Comparison of ENCODE assay signal across 25 cellular contexts in genomic region chr2:128600606-128601297, GRCh38.
DNase-seq lines count a peak whose midpoint lies in the region; ATAC-seq and TF ChIP-seq lines count a peak whose summit lies in the region.
"Had no signal": no experiment of that assay in that cellular context is flagged by ENCODE, and none has a peak within 500 bp of the region (broad histone marks: within the 10 kb centered on the region; RNA-seq: fewer than 3 reads in every experiment).

No MANE protein-coding gene starts in this region.

- no peak overlapping the region for H3K27ac Mint-ChIP-seq in activated CD8-positive, alpha-beta memory T cell treated with anti-CD3 and anti-CD28 coated beads, Interleukin-2, amount 10 ng/mL, durations not matched to agents 7 days and 5 days
- peak overlapping the region in 1 of 3 experiments; percentile 47; a peak in 2 of 7 replicates for H3K27ac Mint-ChIP-seq in H9
- H3K27ac Mint-ChIP-seq in Calu3 (ENCODE audit: unreplicated experiment): no peak overlapping the region
- H3K27ac Mint-ChIP-seq: B cell had no signal

- H2AFZ ChIP-seq in H9 (ENCODE audit: low read length): no peak overlapping the region
- no peak overlapping the region for H2AFZ ChIP-seq in neuronal stem cell (ENCODE audit: low read length)

- H3K9me3 ChIP-seq in H9 (ENCODE audit: control insufficient read depth, low read depth, low read length) (no peaks in the 10 kb centered on the region), neuronal stem cell (replicated peaks in 1 of 2; ENCODE audit: control insufficient read depth in 2 of 2, insufficient read depth in 1 of 2, low read depth in 1 of 2, low read length in 2 of 2) (no peaks in the 10 kb centered on the region)
- no peaks in the 10 kb centered on the region for H3K9me3 ChIP-seq in effector memory CD4-positive, alpha-beta T cell (ENCODE audit: control insufficient read depth, low read length)
- H3K9me3 ChIP-seq: A549, adrenal gland, breast epithelium, colonic mucosa, neutrophil, psoas muscle, vagina had no signal

- no peak overlapping the region for H4K5ac ChIP-seq in H9 (ENCODE audit: insufficient read length, low read depth, low read length)

- H3K23ac ChIP-seq in H9 (ENCODE audit: insufficient read length, low read depth, low read length): no peak overlapping the region
- peak overlapping the region; percentile 0 for H3K23ac ChIP-seq in neuronal stem cell (ENCODE audit: low read depth, low read length, poor library complexity)

- H2BK20ac ChIP-seq in H9 (ENCODE audit: low read depth, low read length, poor library complexity, severe bottlenecking): no peak overlapping the region

- H3K9ac ChIP-seq in H9 (ENCODE audit: extremely low read depth, insufficient read length, low read length) (no peak overlapping the region), neuronal stem cell (ENCODE audit: low read depth, low read length, poor library complexity) (no peak overlapping the region)

- no peak overlapping the region for H3K4me3 Mint-ChIP-seq in activated CD8-positive, alpha-beta memory T cell treated with anti-CD3 and anti-CD28 coated beads, Interleukin-2, amount 10 ng/mL, durations not matched to agents 7 days and 5 days
- H3K4me3 Mint-ChIP-seq in H9: no peak overlapping the region
- no peak overlapping the region for H3K4me3 Mint-ChIP-seq in Calu3 (ENCODE audit: low read depth, unreplicated experiment)
- H3K4me3 Mint-ChIP-seq: B cell had no signal

- no peak for ATAC-seq in activated CD8-positive, alpha-beta memory T cell treated with anti-CD3 and anti-CD28 coated beads, Interleukin-2, amount 10 ng/mL, durations not matched to agents 7 days and 5 days
- ATAC-seq: A549, psoas muscle had no signal

- H3K23me2 ChIP-seq in H9 (ENCODE audit: insufficient read length, low read depth, low read length, poor library complexity, severe bottlenecking): no peaks in the 10 kb centered on the region

- no peaks in the 10 kb centered on the region for H4K20me1 ChIP-seq in H9 (ENCODE audit: control insufficient read depth, insufficient read depth, insufficient read length)

- H3K4me2 ChIP-seq in H9 (ENCODE audit: insufficient read depth, insufficient read length, low read length) (no peak overlapping the region), neuronal stem cell (ENCODE audit: insufficient read depth, low read length, poor library complexity, severe bottlenecking) (no peak overlapping the region)
- H3K4me2 ChIP-seq: A549 had no signal

- H3K4me1 ChIP-seq in H9 (ENCODE audit: insufficient read depth, low read length) (no peaks in the 10 kb centered on the region), neuronal stem cell (ENCODE audit: control insufficient read depth in 2 of 2, insufficient read depth in 1 of 2, low read depth in 1 of 2, low read length in 2 of 2) (peaks cover 1 to 25% of the 10 kb centered on the region in 2 donors)
- no peaks in the 10 kb centered on the region for H3K4me1 ChIP-seq in effector memory CD4-positive, alpha-beta T cell (ENCODE audit: control insufficient read depth, insufficient read depth, low read length, poor library complexity, severe bottlenecking)
- H3K4me1 ChIP-seq: A549, breast epithelium, colonic mucosa, psoas muscle, vagina had no signal

- H2AK5ac ChIP-seq in H9 (ENCODE audit: insufficient read length, low read length) (no peak overlapping the region), neuronal stem cell (ENCODE audit: low read depth, low read length) (peak overlapping the region; percentile 77)

- H3K79me1 ChIP-seq in H9 (ENCODE audit: insufficient read depth, low read depth, low read length, poor library complexity, severe bottlenecking) (no peaks in the 10 kb centered on the region), neuronal stem cell (ENCODE audit: low read depth, low read length) (no peaks in the 10 kb centered on the region)

- no peaks in the 10 kb centered on the region for H3K27me3 Mint-ChIP-seq in activated CD8-positive, alpha-beta memory T cell treated with anti-CD3 and anti-CD28 coated beads, Interleukin-2, amount 10 ng/mL, durations not matched to agents 7 days and 5 days
- no peaks in the 10 kb centered on the region; the same call in 1 of the 2 replicates for H3K27me3 Mint-ChIP-seq in H9 (ENCODE audit: low read depth)
- H3K27me3 Mint-ChIP-seq in Calu3 (ENCODE audit: unreplicated experiment): no peaks in the 10 kb centered on the region
- H3K27me3 Mint-ChIP-seq: B cell had no signal

- H3K36me3 Mint-ChIP-seq in activated CD8-positive, alpha-beta memory T cell treated with anti-CD3 and anti-CD28 coated beads, Interleukin-2, amount 10 ng/mL, durations not matched to agents 7 days and 5 days: no peaks in the 10 kb centered on the region
- H3K36me3 Mint-ChIP-seq in H9 (ENCODE audit: insufficient read depth in 1 of 3, low read depth in 3 of 3) (no peaks in the 10 kb centered on the region), Calu3 (ENCODE audit: insufficient read depth, unreplicated experiment) (no peaks in the 10 kb centered on the region)

- WGBS in H9 (ENCODE audit: extremely low coverage, insufficient read length, low lambda C conversion rate): no CpG with 5 or more reads among the region's 15 CpGs
- no CpG with 5 or more reads among the region's 15 CpGs for WGBS in neuronal stem cell (ENCODE audit: extremely low coverage in 2 of 2, insufficient read length in 2 of 2, insufficient replicate concordance in 1 of 2), 2 donors

- H3K18ac ChIP-seq in H9 (ENCODE audit: insufficient read length, low read depth, low read length) (no peak overlapping the region), neuronal stem cell (ENCODE audit: low read length) (peak overlapping the region; percentile 73)

- H2BK5ac ChIP-seq in H9 (ENCODE audit: insufficient read length, low read length): no peak overlapping the region
- no peak overlapping the region for H2BK5ac ChIP-seq in neuronal stem cell (ENCODE audit: low read length)

- BruUV-seq in Calu3 (replicated peaks; lab: Mats Ljungman, UMichigan): no TSS peak

- H4K91ac ChIP-seq in H9 (ENCODE audit: insufficient read length, low read depth, low read length) (no peak overlapping the region), neuronal stem cell (ENCODE audit: low read depth, low read length, poor library complexity) (no peak overlapping the region)

- no peak overlapping the region for H3K4ac ChIP-seq in H9 (ENCODE audit: low read depth, low read length)
- no peak overlapping the region for H3K4ac ChIP-seq in neuronal stem cell (ENCODE audit: low read length)

- H3K14ac ChIP-seq in H9 (ENCODE audit: insufficient read depth, low read length) (no peak overlapping the region), neuronal stem cell (ENCODE audit: low read length) (no peak overlapping the region)

- H3K79me2 ChIP-seq in H9 (ENCODE audit: insufficient read depth, low read length): no peaks in the 10 kb centered on the region

- CTCF ChIA-PET in activated CD8-positive, alpha-beta memory T cell treated with anti-CD3 and anti-CD28 coated beads, Interleukin-2, amount 10 ng/mL, durations not matched to agents 7 days and 5 days (lab: Charles Lee): no interaction called here
- CTCF ChIA-PET in Calu3 (lab: Charles Lee): no interaction called here

- TF ChIP-seq CTCF in H9 (conservative IDR thresholded peaks at IDR 0.05): no peak
- no peak for TF ChIP-seq CTCF in brain microvascular endothelial cell (IDR thresholded peaks at IDR 0.05; ENCODE audit: low read depth, low read length, missing control alignments)
- no peak for TF ChIP-seq CTCF in Calu3 (IDR thresholded peaks at IDR 0.05; ENCODE audit: unreplicated experiment)

- H2BK15ac ChIP-seq in H9 (ENCODE audit: low read depth, low read length): no peak overlapping the region
- no peak overlapping the region for H2BK15ac ChIP-seq in neuronal stem cell (ENCODE audit: low read length)

- H3K4me1 Mint-ChIP-seq in activated CD8-positive, alpha-beta memory T cell treated with anti-CD3 and anti-CD28 coated beads, Interleukin-2, amount 10 ng/mL, durations not matched to agents 7 days and 5 days: no peaks in the 10 kb centered on the region
- peaks cover 0 to 4% of the 10 kb centered on the region in 2 experiments; a peak in 2 of 4 replicates for H3K4me1 Mint-ChIP-seq in H9
- H3K4me1 Mint-ChIP-seq in Calu3 (ENCODE audit: low read depth, unreplicated experiment): no peaks in the 10 kb centered on the region
- H3K4me1 Mint-ChIP-seq: B cell had no signal

- no peak overlapping the region for H4K8ac ChIP-seq in H9 (replicated peaks; ENCODE audit: insufficient read length, low read depth, low read length)
- no peak overlapping the region for H4K8ac ChIP-seq in neuronal stem cell (ENCODE audit: low read depth, low read length)

- H3K4me3 ChIP-seq in brain microvascular endothelial cell (ENCODE audit: low read depth, low read length) (no peak overlapping the region), neuronal stem cell (ENCODE audit: low read length in 2 of 2) (peak overlapping the region in 1 of 2 donors; percentile 7)
- H3K4me3 ChIP-seq in effector memory CD4-positive, alpha-beta T cell (ENCODE audit: insufficient read depth, low read depth, low read length, poor library complexity, severe bottlenecking): no peak overlapping the region
- H3K4me3 ChIP-seq: A549, adrenal gland, breast epithelium, colonic mucosa, psoas muscle, vagina had no signal

- peak; percentile 28 for DNase-seq in activated CD8-positive, alpha-beta memory T cell treated with anti-CD3 and anti-CD28 coated beads for 24 hours
- DNase-seq in activated CD8-positive, alpha-beta memory T cell treated with anti-CD3 and anti-CD28 coated beads, Interleukin-2, amount 10 ng/mL, durations not matched to agents 7 days and 5 days: no peak
- DNase-seq in H9 (peak; percentile 19), brain microvascular endothelial cell (peak; percentile 37), neuronal stem cell (ENCODE audit: low spot score) (no peak), NCI-H526 (lab: John Stamatoyannopoulos, UW) (no peak), Calu3 (no peak)
- no peak for DNase-seq in effector memory CD4-positive, alpha-beta T cell
- DNase-seq: activated CD4-positive, alpha-beta T cell treated with anti-CD3 and anti-CD28 coated beads, Interleukin-2, amount 50 U/mL, for 4 hours; activated gamma-delta T cell treated with Interleukin-2 at 50 U/mL for 16 hours; colonic mucosa; COR-L47; NCI-H1694 treated with DMSO at 0.1 percent for 48 hours; NCI-H2171 treated with DMSO at 0.1 percent for 48 hours; NCI-H526 treated with DMSO at 0.1 percent for 48 hours; RPMI8226; substantia nigra; WERI-Rb-1 had no signal

- H3K56ac ChIP-seq in H9 (ENCODE audit: insufficient read length, low read depth, low read length): no peak overlapping the region

- in situ Hi-C loops in brain microvascular endothelial cell (cut with HindIII; ENCODE audit: low pct_ligation_motif_present, low sequenced_read_pairs): no loop called here

- no peak overlapping the region for H2BK120ac ChIP-seq in H9 (ENCODE audit: low read depth, low read length, poor library complexity, severe bottlenecking)
- no peak overlapping the region for H2BK120ac ChIP-seq in neuronal stem cell (ENCODE audit: low read depth, low read length)

- H3K27me3 ChIP-seq in H9 (ENCODE audit: insufficient read depth, low read length) (no peaks in the 10 kb centered on the region), brain microvascular endothelial cell (replicated peaks) (no peaks in the 10 kb centered on the region), neuronal stem cell (ENCODE audit: control insufficient read depth in 3 of 3, insufficient read depth in 3 of 3, low read depth in 1 of 3, low read length in 3 of 3) (no peaks in the 10 kb centered on the region)
- H3K27me3 ChIP-seq in effector memory CD4-positive, alpha-beta T cell (replicated peaks; ENCODE audit: control insufficient read depth, insufficient read depth, low read length, poor library complexity, severe bottlenecking): no peaks in the 10 kb centered on the region
- H3K27me3 ChIP-seq: adrenal gland, breast epithelium, colonic mucosa, neutrophil, vagina had no signal

- H3K9me3 Mint-ChIP-seq in activated CD8-positive, alpha-beta memory T cell treated with anti-CD3 and anti-CD28 coated beads, Interleukin-2, amount 10 ng/mL, durations not matched to agents 7 days and 5 days (ENCODE audit: low read depth): no peaks in the 10 kb centered on the region
- no peaks in the 10 kb centered on the region; a peak in 1 of 5 replicates for H3K9me3 Mint-ChIP-seq in H9
- no peaks in the 10 kb centered on the region for H3K9me3 Mint-ChIP-seq in Calu3 (ENCODE audit: low read depth, unreplicated experiment)

- H3K27ac ChIP-seq in H9 (ENCODE audit: insufficient read length, low read depth, low read length): no peak overlapping the region
- no peak overlapping the region for H3K27ac ChIP-seq in brain microvascular endothelial cell
- no peak overlapping the region for H3K27ac ChIP-seq in neuronal stem cell (replicated peaks; ENCODE audit: low read length)
- no peak overlapping the region for H3K27ac ChIP-seq in effector memory CD4-positive, alpha-beta T cell (ENCODE audit: insufficient read depth, low read length, poor library complexity, severe bottlenecking)
- H3K27ac ChIP-seq: A549, adrenal gland, breast epithelium, colonic mucosa, neutrophil, psoas muscle, vagina, WERI-Rb-1 had no signal

- no peaks in the 10 kb centered on the region for H3K36me3 ChIP-seq in brain microvascular endothelial cell (replicated peaks)
- no peaks in the 10 kb centered on the region for H3K36me3 ChIP-seq in neuronal stem cell (replicated peaks in 1 of 2; ENCODE audit: control insufficient read depth in 2 of 2, insufficient read depth in 2 of 2, low read length in 2 of 2)
- no peaks in the 10 kb centered on the region for H3K36me3 ChIP-seq in effector memory CD4-positive, alpha-beta T cell (ENCODE audit: control insufficient read depth, insufficient read depth, low read length)
- H3K36me3 ChIP-seq: adrenal gland, breast epithelium, colonic mucosa, neutrophil, vagina, WERI-Rb-1 had no signal

- intact Hi-C loops in Calu3 (cut with micrococcal nuclease; ENCODE audit: unreplicated experiment): no loop called here

- no peak overlapping the region for H3T11ph ChIP-seq in H9 (ENCODE audit: low read length)

- no peak overlapping the region for H2BK12ac ChIP-seq in H9 (ENCODE audit: insufficient read length, low read depth, low read length)
- peak overlapping the region; percentile 3 for H2BK12ac ChIP-seq in neuronal stem cell (ENCODE audit: low read length)

Comparison
In these comparisons a context has a peak if more than half of its experiments do, and no peak if none do; other contexts are left out.
1. DNase-seq: peak in activated CD8-positive, alpha-beta memory T cell treated with anti-CD3 and anti-CD28 coated beads for 24 hours (single experiment), H9 (single experiment) and brain microvascular endothelial cell (single experiment); none in activated CD8-positive, alpha-beta memory T cell treated with anti-CD3 and anti-CD28 coated beads, Interleukin-2, amount 10 ng/mL, durations not matched to agents 7 days and 5 days (single experiment), neuronal stem cell (single experiment), effector memory CD4-positive, alpha-beta T cell (0 of 3), NCI-H526 (0 of 2) and Calu3 (single experiment).